14 cellular contexts compared by ENCODE assay signal in the genomic region with DNA sequence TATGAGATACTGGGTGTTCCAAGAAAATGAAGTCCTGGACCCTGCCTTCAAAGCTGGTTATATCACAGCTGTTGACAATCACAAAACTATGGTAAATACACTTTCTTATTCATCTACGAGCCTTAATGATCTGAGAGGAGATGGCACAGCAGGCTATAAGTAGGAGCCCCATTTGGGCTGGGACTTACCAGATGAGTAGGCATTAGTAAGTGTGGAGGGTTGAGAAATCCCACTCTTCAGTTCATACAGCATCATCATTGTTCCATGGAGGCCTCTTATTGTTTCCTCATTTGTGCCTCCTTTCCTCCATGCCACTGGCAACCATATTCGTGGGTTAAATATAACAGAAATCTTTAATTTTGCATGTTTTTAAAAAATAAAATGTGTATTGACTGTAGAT.
DNase-seq lines count a peak whose midpoint lies in the region; ATAC-seq and TF ChIP-seq lines count a peak whose summit lies in the region.
"Had no signal": no experiment of that assay in that cellular context is flagged by ENCODE, and none has a peak within 500 bp of the region (broad histone marks: within the 10 kb centered on the region; RNA-seq: fewer than 3 reads in every experiment).

No MANE protein-coding gene starts in this region.

- peaks cover 73% of the 10 kb centered on the region for H3K4me1 Mint-ChIP-seq in CD4-positive, alpha-beta T cell (ENCODE audit: low read depth)
- H3K4me1 Mint-ChIP-seq in osteocyte (ENCODE audit: unreplicated experiment): peaks cover 11% of the 10 kb centered on the region

- TF ChIP-seq CTCF in CD4-positive, alpha-beta T cell (IDR thresholded peaks at IDR 0.05): no peak
- TF ChIP-seq CTCF in parathyroid adenoma (IDR thresholded peaks at IDR 0.05): no peak
- no peak for TF ChIP-seq CTCF in osteocyte (IDR thresholded peaks at IDR 0.05)

- H3K36me3 Mint-ChIP-seq in CD4-positive, alpha-beta T cell (ENCODE audit: low read depth): no peaks in the 10 kb centered on the region
- H3K36me3 Mint-ChIP-seq in osteocyte (ENCODE audit: unreplicated experiment): no peaks in the 10 kb centered on the region

- H3K4me1 ChIP-seq in BLaER1 (peaks cover 71% of the 10 kb centered on the region), parathyroid adenoma (peaks cover 39% of the 10 kb centered on the region)

- no peak for DNase-seq in CD4-positive, alpha-beta T cell
- peak; percentile 43 for DNase-seq in amniotic epithelial cell (ENCODE audit: low read depth)
- no peak for DNase-seq in osteocyte (ENCODE audit: extremely low spot score, unreplicated experiment)
- DNase-seq in stimulated activated CD4-positive, alpha-beta T cell treated with anti-CD3 and anti-CD28 coated beads, Interleukin-4, amount 100 ng/mL, for 24 hours: no peak
- DNase-seq: KG1, NCI-H187 treated with DMSO at 0.1 percent for 48 hours, NCI-H2227 treated with DMSO at 0.1 percent for 48 hours, NCI-H82, RPMI8226, SIG-M5 had no signal

- H3K27me3 ChIP-seq in BLaER1 (no peaks in the 10 kb centered on the region), parathyroid adenoma (ENCODE audit: control insufficient read depth, insufficient read depth, low read length) (no peaks in the 10 kb centered on the region)
- no peaks in the 10 kb centered on the region for H3K27me3 ChIP-seq in CD4-positive, alpha-beta T cell (ENCODE audit: control insufficient read depth, insufficient read depth, low read length)

- CTCF ChIA-PET in CD4-positive, alpha-beta T cell (lab: Charles Lee): no interaction called here

- H4K20me1 ChIP-seq in BLaER1: no peaks in the 10 kb centered on the region

- intact Hi-C loops in CD4-positive, alpha-beta T cell (cut with DNase I, micrococcal nuclease): no loop called here

- H3K9me3 ChIP-seq in BLaER1: no peaks in the 10 kb centered on the region
- no peaks in the 10 kb centered on the region for H3K9me3 ChIP-seq in CD4-positive, alpha-beta T cell (ENCODE audit: control insufficient read depth, low read length)
- H3K9me3 ChIP-seq in parathyroid adenoma (ENCODE audit: control insufficient read depth, low read length): no peaks in the 10 kb centered on the region

- H3K27ac Mint-ChIP-seq in CD4-positive, alpha-beta T cell: peak overlapping the region; percentile 63
- no peak overlapping the region for H3K27ac Mint-ChIP-seq in osteocyte (ENCODE audit: unreplicated experiment)

- no peaks in the 10 kb centered on the region for H3K27me3 Mint-ChIP-seq in CD4-positive, alpha-beta T cell
- H3K27me3 Mint-ChIP-seq in osteocyte (ENCODE audit: unreplicated experiment): no peaks in the 10 kb centered on the region

- POLR2A ChIA-PET in CD4-positive, alpha-beta T cell (lab: Charles Lee): interaction anchor here (0.8 to 1.4 kb wide), 2 partner anchors 9 to 109 kb away, joined by 3 to 5 read pairs; no protein-coding TSS in a partner anchor

- H3K27ac ChIP-seq in BLaER1 (peak overlapping the region; percentile 28; the same call in 1 of the 2 replicates), parathyroid adenoma (peak overlapping the region; percentile 41)
- no peak overlapping the region for H3K27ac ChIP-seq in CD4-positive, alpha-beta T cell (ENCODE audit: low read depth, low read length)
- H3K27ac ChIP-seq: C4-2B had no signal

- no peak overlapping the region for H3K4me3 ChIP-seq in BLaER1
- no peak overlapping the region for H3K4me3 ChIP-seq in parathyroid adenoma (ENCODE audit: low read depth, low read length)

- peaks cover 22% of the 10 kb centered on the region for H3K79me2 ChIP-seq in parathyroid adenoma

- no peaks in the 10 kb centered on the region for H3K9me3 Mint-ChIP-seq in CD4-positive, alpha-beta T cell
- no peaks in the 10 kb centered on the region for H3K9me3 Mint-ChIP-seq in osteocyte (ENCODE audit: unreplicated experiment)

- H3K4me2 ChIP-seq in BLaER1 (peak overlapping the region; percentile 83), parathyroid adenoma (ENCODE audit: low read length) (no peak overlapping the region)

- H3K36me3 ChIP-seq in BLaER1: no peaks in the 10 kb centered on the region
- H3K36me3 ChIP-seq in parathyroid adenoma (ENCODE audit: control insufficient read depth, insufficient read depth, low read length): no peaks in the 10 kb centered on the region

- ATAC-seq in CD4-positive, alpha-beta T cell (ENCODE audit: poor library complexity): no peak
- ATAC-seq in HG03460 (IDR thresholded peaks at IDR 0.05; ENCODE audit: unreplicated experiment): no peak

- no peak overlapping the region for H3K9ac ChIP-seq in BLaER1
- no peak overlapping the region for H3K9ac ChIP-seq in parathyroid adenoma

- H3K4me3 Mint-ChIP-seq in CD4-positive, alpha-beta T cell: no peak overlapping the region
- H3K4me3 Mint-ChIP-seq in osteocyte (ENCODE audit: unreplicated experiment): no peak overlapping the region

- H2AFZ ChIP-seq in parathyroid adenoma: no peak overlapping the region
